ENCODE assay signal across 1 cellular context in the genomic region with DNA sequence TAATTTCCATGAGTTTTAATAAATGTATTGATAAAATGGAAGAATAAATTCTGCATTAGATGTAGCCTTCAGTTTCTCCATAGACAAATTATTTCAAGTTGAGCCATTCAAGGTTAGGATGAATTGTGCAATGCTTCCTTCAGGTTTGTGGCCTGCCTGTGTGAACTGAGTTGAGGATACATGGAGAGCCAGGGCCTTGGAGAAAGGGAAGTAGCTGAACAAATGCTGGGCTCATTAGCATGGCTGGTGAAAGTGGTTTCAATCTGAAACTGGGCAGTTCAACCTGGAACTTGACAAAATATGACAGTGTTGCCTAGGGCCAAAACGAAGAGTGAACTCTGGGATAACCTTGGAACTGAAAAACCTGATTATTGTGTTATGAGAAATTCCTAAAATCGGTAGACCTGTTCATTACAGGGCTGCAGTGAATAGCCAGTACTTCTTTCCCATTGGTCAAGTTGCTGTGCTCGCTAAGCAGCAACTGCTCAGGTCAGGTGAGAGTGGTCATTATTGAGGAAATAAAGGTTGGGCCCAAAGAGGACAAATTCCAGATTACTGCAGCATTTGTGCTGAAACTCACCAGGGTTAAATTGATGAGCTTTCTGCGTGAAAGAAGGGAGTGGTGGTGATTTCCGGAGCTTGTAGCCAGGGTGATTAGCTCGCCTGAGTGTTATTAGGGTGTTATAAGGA.
TF ChIP-seq lines count a peak whose summit lies in the region.

No MANE protein-coding gene starts in this region.

TF ChIP-seq in H1, 55 proteins besides CTCF, POLR2A, EP300 and RAD21:
- no peak for TF ChIP-seq RBBP5 (IDR thresholded peaks at IDR 0.05; ENCODE audit: borderline replicate concordance, low read depth, low read length)
- peak; percentile 66 for TF ChIP-seq CEBPB (IDR thresholded peaks at IDR 0.05; ENCODE audit: low read depth, low read length)
